ENCODE assay signal across 14 cellular contexts in the genomic region with DNA sequence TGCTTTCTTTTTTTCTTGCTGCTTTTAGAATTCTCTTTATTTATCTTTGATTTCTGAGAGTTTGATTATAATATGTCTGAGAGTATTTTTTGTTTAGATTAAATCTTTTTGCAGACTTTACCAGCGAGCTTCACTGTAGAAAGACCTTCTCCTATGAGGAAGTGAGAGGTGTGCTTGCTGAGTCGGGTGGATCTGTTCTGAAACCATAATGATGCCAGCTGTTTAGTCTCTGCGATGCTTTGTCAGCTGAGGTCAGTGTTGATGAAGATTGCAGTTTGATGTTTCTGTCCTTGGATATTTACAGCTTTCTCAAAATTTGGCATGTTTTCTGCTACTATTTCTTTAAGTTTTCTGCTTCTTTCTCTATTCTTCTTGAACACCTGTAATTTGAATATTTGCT.
DNase-seq lines count a peak whose midpoint lies in the region; ATAC-seq, FAIRE-seq and TF ChIP-seq lines count a peak whose summit lies in the region.
"Had no signal": no experiment of that assay in that cellular context is flagged by ENCODE, and none has a peak within 500 bp of the region (broad histone marks: within the 10 kb centered on the region; RNA-seq: fewer than 3 reads in every experiment).

No MANE protein-coding gene starts in this region.

- no peaks in the 10 kb centered on the region for H3K79me2 ChIP-seq in MM.1S (ENCODE audit: low read length)
- no peaks in the 10 kb centered on the region for H3K79me2 ChIP-seq in GM12878 (ENCODE audit: control insufficient read depth, insufficient read depth, low read length)

- TF ChIP-seq CTCF in MM.1S (IDR thresholded peaks at IDR 0.05; ENCODE audit: low read length) (no peak), GM12878 (IDR thresholded peaks at IDR 0.05 in 2 of 3, conservative IDR thresholded peaks at IDR 0.05 in 1 of 3; ENCODE audit: control insufficient read depth in 2 of 3, extremely low read depth in 1 of 3, insufficient read depth in 1 of 3, low read depth in 3 of 3, low read length in 3 of 3) (no peak), Caco-2 (IDR thresholded peaks at IDR 0.05; ENCODE audit: insufficient read depth in 1 of 2, low read depth in 1 of 2, low read length in 1 of 2, severe bottlenecking in 1 of 2, unreplicated experiment in 1 of 2) (no peak)

- RAD21 ChIA-PET in GM12878 (lab: Charles Lee; ENCODE audit: unreplicated experiment), result no interaction called here

- H3K27ac ChIP-seq in MM.1S (ENCODE audit: low read length) (peak overlapping the region; percentile 59; the same call in 1 of the 2 replicates), GM12878 (ENCODE audit: control insufficient read depth, insufficient read depth) (no peak overlapping the region)
- H3K27ac ChIP-seq: HL-60 had no signal

- intact Hi-C loops in GM12878 (cut with micrococcal nuclease; ENCODE audit: unreplicated experiment), result no loop called here
- intact Hi-C loops in Caco-2 (cut with micrococcal nuclease; ENCODE audit: unreplicated experiment), result no loop called here

- H3K9ac ChIP-seq in MM.1S (ENCODE audit: low read length), result no peak overlapping the region
- H3K9ac ChIP-seq in GM12878 (ENCODE audit: control insufficient read depth, insufficient read depth, low read length), result no peak overlapping the region

- no peaks in the 10 kb centered on the region for H3K9me2 ChIP-seq in MM.1S (replicated peaks; ENCODE audit: insufficient read depth, low read length)

- TF ChIP-seq POLR2A in GM12891 (IDR thresholded peaks at IDR 0.05; ENCODE audit: low read depth, low read length) (no peak), H54 (IDR thresholded peaks at IDR 0.05; ENCODE audit: low read depth, low read length) (no peak), GM12878 (IDR thresholded peaks at IDR 0.05; ENCODE audit: low read depth, low read length) (no peak)

- in situ Hi-C loops in GM12878 (cut with MboI), result no loop called here

- H3K4me1 ChIP-seq in MM.1S (ENCODE audit: low read length), result peaks cover 7% of the 10 kb centered on the region
- no peaks in the 10 kb centered on the region for H3K4me1 ChIP-seq in GM12878 (ENCODE audit: control insufficient read depth, insufficient read depth, low read length)
- H3K4me1 ChIP-seq in Caco-2, result no peaks in the 10 kb centered on the region
- H3K4me1 ChIP-seq: BE2C had no signal

- H3K9me3 Mint-ChIP-seq in Caco-2 (ENCODE audit: unreplicated experiment), result peaks cover 10% of the 10 kb centered on the region

- H3K4me3 ChIP-seq in MM.1S (ENCODE audit: low read length) (no peak overlapping the region), GM12878 (no peak overlapping the region), Caco-2 (ENCODE audit: low read depth, low read length) (no peak overlapping the region)

- no peaks in the 10 kb centered on the region; the same call in 1 of the 2 replicates for H3F3A ChIP-seq in MM.1S (ENCODE audit: insufficient read depth, low read length)

- H3K27ac Mint-ChIP-seq in Caco-2 (ENCODE audit: unreplicated experiment), result no peak overlapping the region
- H3K27ac Mint-ChIP-seq: CD4-positive, CD25-positive, alpha-beta regulatory T cell; CD8-positive, alpha-beta memory T cell; HFFc6 had no signal

- H3K27me3 Mint-ChIP-seq in Caco-2 (ENCODE audit: insufficient read depth, unreplicated experiment), result peaks cover 7% of the 10 kb centered on the region
- H3K27me3 Mint-ChIP-seq: CD4-positive, CD25-positive, alpha-beta regulatory T cell; CD8-positive, alpha-beta memory T cell had no signal

- H3K9me3 ChIP-seq in MM.1S (replicated peaks; ENCODE audit: insufficient read depth, low read length), result no peaks in the 10 kb centered on the region
- no peaks in the 10 kb centered on the region for H3K9me3 ChIP-seq in GM12878 (replicated peaks; ENCODE audit: control insufficient read depth, insufficient read depth, low read length)
- 0 out of 2 replicates have a peak, but pooled peaks cover 4% of the 10 kb centered on the region for H3K9me3 ChIP-seq in Caco-2
- H3K9me3 ChIP-seq: BE2C had no signal

- H3K27me3 ChIP-seq in MM.1S (replicated peaks; ENCODE audit: insufficient read depth, low read length) (no peaks in the 10 kb centered on the region), GM12878 (replicated peaks in 1 of 2; ENCODE audit: control insufficient read depth in 2 of 2, insufficient read depth in 2 of 2, low read length in 1 of 2) (no peaks in the 10 kb centered on the region), Caco-2 (replicated peaks; ENCODE audit: control insufficient read depth, insufficient read depth, low read length) (no peaks in the 10 kb centered on the region)
- H3K27me3 ChIP-seq: BE2C had no signal

- ATAC-seq in GM12878 (peak; percentile 72), GM19395 (IDR thresholded peaks at IDR 0.05; ENCODE audit: unreplicated experiment) (no peak)

- no peak overlapping the region for H2AFZ ChIP-seq in MM.1S (ENCODE audit: low read length)
- H2AFZ ChIP-seq in GM12878 (ENCODE audit: control insufficient read depth, low read depth, low read length), result no peak overlapping the region

- H3K36me3 Mint-ChIP-seq in Caco-2 (ENCODE audit: insufficient read depth, unreplicated experiment), result no peaks in the 10 kb centered on the region
- H3K36me3 Mint-ChIP-seq: CD4-positive, CD25-positive, alpha-beta regulatory T cell had no signal

- POLR2A ChIA-PET in GM12878 (lab: Charles Lee) (no interaction called here), Caco-2 (lab: Charles Lee) (no interaction called here)

- TF ChIP-seq EP300 in GM12878 (IDR thresholded peaks at IDR 0.05; ENCODE audit: borderline replicate concordance in 1 of 2, control insufficient read depth in 1 of 2, low read depth in 2 of 2, low read length in 2 of 2), result no peak

- WGBS in GM12878 (ENCODE audit: insufficient coverage, insufficient replicate concordance, low lambda C conversion rate, missing lambda C conversion rate), result 35% methylated on average over 3 of the region's 3 CpGs

- BruUV-seq in GM12878 (replicated peaks; lab: Mats Ljungman, UMichigan), result no TSS peak
- BruUV-seq in Caco-2 (replicated peaks; lab: Mats Ljungman, UMichigan), result no TSS peak

- DNase-seq in GM12891 (ENCODE audit: insufficient read length, low spot score) (no peak), H54 (ENCODE audit: insufficient read length, low spot score) (no peak), MM.1S (peak; percentile 62), GM12878 (ENCODE audit: low read depth, low spot score) (no peak), Caco-2 (no peak)
- DNase-seq: BE2C; C1 segment of cervical spinal cord; CD4-positive, CD25-positive, alpha-beta regulatory T cell; CD8-positive, alpha-beta memory T cell; COR-L47; HCEC 1CT; HFFc6 had no signal

- no peak overlapping the region for H3K4me3 Mint-ChIP-seq in Caco-2 (ENCODE audit: unreplicated experiment)
- H3K4me3 Mint-ChIP-seq: CD4-positive, CD25-positive, alpha-beta regulatory T cell; CD8-positive, alpha-beta memory T cell; HFFc6 had no signal

- CTCF ChIA-PET in GM12878 (lab: Yijun Ruan, JAX) (no interaction called here), Caco-2 (lab: Charles Lee) (no interaction called here)

- 0 out of 2 replicates have a peak overlapping the region, but pooled peaks have one; percentile 21 for H3K4me2 ChIP-seq in MM.1S (ENCODE audit: low read depth, low read length)
- no peak overlapping the region for H3K4me2 ChIP-seq in GM12878 (ENCODE audit: control insufficient read depth, insufficient read depth)

- TF ChIP-seq RAD21 in GM12878 (IDR thresholded peaks at IDR 0.05; ENCODE audit: insufficient read depth, low read depth, low read length), result no peak

- H3K36me3 ChIP-seq in MM.1S (replicated peaks; ENCODE audit: insufficient read depth, low read length) (no peaks in the 10 kb centered on the region), GM12878 (ENCODE audit: control insufficient read depth in 2 of 2, insufficient read depth in 2 of 2, low read length in 1 of 2) (no peaks in the 10 kb centered on the region), Caco-2 (ENCODE audit: control insufficient read depth, insufficient read depth, low read length) (no peaks in the 10 kb centered on the region)
- H3K36me3 ChIP-seq: BE2C had no signal

- H3K4me1 Mint-ChIP-seq in Caco-2 (ENCODE audit: low read depth, unreplicated experiment), result no peaks in the 10 kb centered on the region
- H3K4me1 Mint-ChIP-seq: CD4-positive, CD25-positive, alpha-beta regulatory T cell; CD8-positive, alpha-beta memory T cell had no signal

- H4K20me1 ChIP-seq in MM.1S (ENCODE audit: insufficient read depth, low read length), result no peaks in the 10 kb centered on the region
- H4K20me1 ChIP-seq in GM12878 (ENCODE audit: control insufficient read depth, insufficient read depth), result no peaks in the 10 kb centered on the region

- SMC1A ChIA-PET in GM12878 (lab: Charles Lee; ENCODE audit: uncharacterized antibody, unreplicated experiment), result no interaction called here

- FAIRE-seq in GM12891 (lab: Jason Lieb, UNC) (no peak), H54 (lab: Jason Lieb, UNC) (peak; percentile 6), GM12878 (lab: Jason Lieb, UNC) (no peak)

TF ChIP-seq in GM12891, 5 proteins besides CTCF, POLR2A, EP300 and RAD21:
- TF ChIP-seq SPI1 (IDR thresholded peaks at IDR 0.05; ENCODE audit: low read depth, low read length), result peak; percentile 42
- TF ChIP-seq POU2F2 (IDR thresholded peaks at IDR 0.05; ENCODE audit: low read depth, low read length), result no peak

TF ChIP-seq in GM12878, 131 proteins besides CTCF, POLR2A, EP300 and RAD21:
- TF ChIP-seq, protein P1, sequence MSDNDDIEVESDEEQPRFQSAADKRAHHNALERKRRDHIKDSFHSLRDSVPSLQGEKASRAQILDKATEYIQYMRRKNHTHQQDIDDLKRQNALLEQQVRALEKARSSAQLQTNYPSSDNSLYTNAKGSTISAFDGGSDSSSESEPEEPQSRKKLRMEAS (IDR thresholded peaks at IDR 0.05; ENCODE audit: low read depth, low read length), result no peak
- TF ChIP-seq SPI1 (IDR thresholded peaks at IDR 0.05; ENCODE audit: borderline replicate concordance, insufficient read depth, low read depth, low read length), result peak; percentile 17; the same call in 1 of the 2 replicates
